In the genomic region with DNA sequence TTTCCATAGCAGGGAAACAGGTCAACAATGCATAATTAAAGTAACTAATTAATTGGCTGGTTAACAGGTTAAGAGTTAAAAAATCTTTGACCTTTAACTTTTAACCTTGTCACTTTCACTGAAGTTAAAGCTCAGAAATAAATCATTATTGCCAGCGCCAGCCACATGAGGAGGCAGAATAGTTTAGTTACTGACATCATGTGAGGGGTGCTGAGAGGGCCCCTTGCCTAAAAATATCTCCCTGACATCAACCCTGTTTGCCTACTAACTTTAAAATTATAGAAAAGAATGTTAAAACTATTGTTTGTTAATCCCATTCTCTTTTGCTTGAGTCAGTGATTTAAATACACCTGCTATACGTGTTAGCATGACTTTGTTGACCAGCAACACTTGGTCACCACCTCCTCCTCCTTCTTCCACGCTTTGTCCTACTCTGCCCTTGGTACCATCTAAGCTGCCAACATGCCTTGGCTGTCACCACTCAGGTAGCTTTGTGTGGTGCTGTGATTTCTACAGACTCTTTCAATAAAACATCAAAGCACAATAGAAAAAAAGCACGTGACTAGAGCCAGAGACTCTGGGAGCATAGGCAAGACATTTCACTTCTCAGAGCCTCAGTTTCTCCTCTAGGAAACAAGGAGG, we compare ENCODE assay signal across 25 cellular contexts. TPM values are rescaled to one million over a fixed set of nuclear protein-coding genes. Genes with fewer than 3 reads are reported as not detected.
"Had no signal": no experiment of that assay in that cellular context is flagged by ENCODE, and none has a peak within 500 bp of the region (broad histone marks: within the 10 kb centered on the region; RNA-seq: fewer than 3 reads in every experiment).

No MANE protein-coding gene starts in this region.

- H3K4me3 ChIP-seq: breast epithelium had no signal

- H3K27me3 Mint-ChIP-seq: activated naive CD4-positive, alpha-beta T cell treated with anti-CD3 and anti-CD28 coated beads, Interleukin-2, amount 50 U/mL, for 24 hours; activated T-cell treated with anti-CD3 and anti-CD28 coated beads, Interleukin-2, amount 50 U/mL, for 24 hours had no signal

- DNase-seq: activated CD4-positive, alpha-beta T cell treated with anti-CD3 and anti-CD28 coated beads, Interleukin-2, amount 10 ng/mL, durations not matched to agents 24 days and 14 days; activated CD4-positive, alpha-beta T cell treated with anti-CD3 and anti-CD28 coated beads, Interleukin-2, amount 50 U/mL, for 48 hours; activated CD4-positive, CD25-positive, alpha-beta regulatory T cell treated with anti-CD3 and anti-CD28 coated beads, Interleukin-2, amount 50 U/mL, for 72 hours; activated CD8-positive, alpha-beta memory T cell treated with anti-CD3 and anti-CD28 coated beads, Interleukin-2, amount 10 ng/mL, durations not matched to agents 7 days and 5 days; activated effector memory CD4-positive, alpha-beta T cell treated with Interleukin-2 at 50 U/mL for 16 hours; activated naive CD4-positive, alpha-beta T cell; activated T-cell treated with anti-CD3 and anti-CD28 coated beads, Interleukin-2, amount 50 U/mL, for 24 hours; aorta; Karpas-422; MM.1S; NCI-H1105; NCI-H1694 treated with DMSO at 0.1 percent for 48 hours; NCI-H2029 treated with DMSO at 0.1 percent for 48 hours; NCI-H345; NCI-H510A; NCI-H69; NK-92 treated with Interleukin-12 subunit alpha and Interleukin-12 subunit beta, amount 100 ng/mL, for 24 hours; PC-3; SIG-M5; T-helper 17 cell; T-helper 9 cell had no signal

- H3K4me3 Mint-ChIP-seq: activated CD4-positive, alpha-beta T cell treated with anti-CD3 and anti-CD28 coated beads, Interleukin-2, amount 10 ng/mL, durations not matched to agents 24 days and 14 days; activated CD8-positive, alpha-beta memory T cell treated with anti-CD3 and anti-CD28 coated beads, Interleukin-2, amount 10 ng/mL, durations not matched to agents 7 days and 5 days; activated naive CD4-positive, alpha-beta T cell treated with anti-CD3 and anti-CD28 coated beads, Interleukin-2, amount 50 U/mL, for 24 hours; activated T-cell treated with anti-CD3 and anti-CD28 coated beads, Interleukin-2, amount 50 U/mL, for 24 hours; activated T-helper 1 cell treated with anti-CD3 and anti-CD28 coated beads, Interleukin-12 subunit alpha, Interleukin-12 subunit beta, Interleukin-2, Interleukin-4 antibody, amounts not matched to agents 30 ng/mL and 10 ng/mL and 1 ng/mL, durations not matched to agents 14 hours and 24 hours and 36 hours; T-helper 17 cell; WTC11 had no signal

- H3K27me3 ChIP-seq: breast epithelium had no signal

- H3K27ac Mint-ChIP-seq: activated CD4-positive, alpha-beta T cell treated with anti-CD3 and anti-CD28 coated beads, Interleukin-2, amount 10 ng/mL, durations not matched to agents 24 days and 14 days; activated CD8-positive, alpha-beta memory T cell treated with anti-CD3 and anti-CD28 coated beads, Interleukin-2, amount 10 ng/mL, durations not matched to agents 7 days and 5 days; activated naive CD4-positive, alpha-beta T cell treated with anti-CD3 and anti-CD28 coated beads, Interleukin-2, amount 50 U/mL, for 24 hours; activated T-cell treated with anti-CD3 and anti-CD28 coated beads, Interleukin-2, amount 50 U/mL, for 24 hours; activated T-helper 1 cell treated with anti-CD3 and anti-CD28 coated beads, Interleukin-12 subunit alpha, Interleukin-12 subunit beta, Interleukin-2, Interleukin-4 antibody, amounts not matched to agents 30 ng/mL and 10 ng/mL and 1 ng/mL, durations not matched to agents 14 hours and 24 hours and 36 hours had no signal

- H3K4me1 ChIP-seq: breast epithelium had no signal

- ATAC-seq: activated CD8-positive, alpha-beta memory T cell treated with anti-CD3 and anti-CD28 coated beads, Interleukin-2, amount 10 ng/mL, durations not matched to agents 7 days and 5 days; PC-3; T-helper 17 cell; WTC11 had no signal

- H3K4me1 Mint-ChIP-seq: activated CD4-positive, alpha-beta T cell treated with anti-CD3 and anti-CD28 coated beads, Interleukin-2, amount 10 ng/mL, durations not matched to agents 24 days and 14 days; activated CD8-positive, alpha-beta memory T cell treated with anti-CD3 and anti-CD28 coated beads, Interleukin-2, amount 10 ng/mL, durations not matched to agents 7 days and 5 days; activated naive CD4-positive, alpha-beta T cell treated with anti-CD3 and anti-CD28 coated beads, Interleukin-2, amount 50 U/mL, for 24 hours; T-helper 17 cell had no signal

- H3K27ac ChIP-seq: breast epithelium had no signal

- H3K9me3 Mint-ChIP-seq: activated CD4-positive, alpha-beta T cell treated with anti-CD3 and anti-CD28 coated beads, Interleukin-2, amount 10 ng/mL, durations not matched to agents 24 days and 14 days; activated naive CD4-positive, alpha-beta T cell treated with anti-CD3 and anti-CD28 coated beads, Interleukin-2, amount 50 U/mL, for 24 hours; activated T-cell treated with anti-CD3 and anti-CD28 coated beads, Interleukin-2, amount 50 U/mL, for 24 hours; activated T-helper 1 cell treated with anti-CD3 and anti-CD28 coated beads, Interleukin-12 subunit alpha, Interleukin-12 subunit beta, Interleukin-2, Interleukin-4 antibody, amounts not matched to agents 30 ng/mL and 10 ng/mL and 1 ng/mL, durations not matched to agents 14 hours and 24 hours and 36 hours; WTC11 had no signal

- H3K9me3 ChIP-seq: breast epithelium had no signal

- H3K36me3 ChIP-seq: breast epithelium had no signal

- H3K36me3 Mint-ChIP-seq: activated CD8-positive, alpha-beta memory T cell treated with anti-CD3 and anti-CD28 coated beads, Interleukin-2, amount 10 ng/mL, durations not matched to agents 7 days and 5 days; activated naive CD4-positive, alpha-beta T cell treated with anti-CD3 and anti-CD28 coated beads, Interleukin-2, amount 50 U/mL, for 24 hours; WTC11 had no signal

RNA-seq across cellular contexts. Expression of a gene that starts 2.7 kb away (rescaled TPM):
- total RNA-seq: activated CD4-positive, alpha-beta T cell treated with anti-CD3 and anti-CD28 coated beads, Interleukin-2, amount 10 ng/mL, durations not matched to agents 24 days and 14 days; activated CD8-positive, alpha-beta memory T cell treated with anti-CD3 and anti-CD28 coated beads, Interleukin-2, amount 10 ng/mL, durations not matched to agents 7 days and 5 days; activated T-helper 1 cell treated with anti-CD3 and anti-CD28 coated beads, Interleukin-12 subunit alpha, Interleukin-12 subunit beta, Interleukin-2, Interleukin-4 antibody, amounts not matched to agents 30 ng/mL and 10 ng/mL and 1 ng/mL, durations not matched to agents 14 hours and 24 hours and 36 hours; breast epithelium; PC-3 had no signal
- polyA plus RNA-seq: aorta had no signal

RNA-seq across cellular contexts. Expression of a gene that starts 28.1 kb away (rescaled TPM):
- total RNA-seq: activated CD4-positive, alpha-beta T cell treated with anti-CD3 and anti-CD28 coated beads, Interleukin-2, amount 10 ng/mL, durations not matched to agents 24 days and 14 days; activated CD8-positive, alpha-beta memory T cell treated with anti-CD3 and anti-CD28 coated beads, Interleukin-2, amount 10 ng/mL, durations not matched to agents 7 days and 5 days; activated T-helper 1 cell treated with anti-CD3 and anti-CD28 coated beads, Interleukin-12 subunit alpha, Interleukin-12 subunit beta, Interleukin-2, Interleukin-4 antibody, amounts not matched to agents 30 ng/mL and 10 ng/mL and 1 ng/mL, durations not matched to agents 14 hours and 24 hours and 36 hours; aorta; breast epithelium; PC-3; T-helper 17 cell; WTC11 had no signal
- polyA plus RNA-seq: aorta had no signal
